ENCODE assay signal across 36 cellular contexts in the genomic region with DNA sequence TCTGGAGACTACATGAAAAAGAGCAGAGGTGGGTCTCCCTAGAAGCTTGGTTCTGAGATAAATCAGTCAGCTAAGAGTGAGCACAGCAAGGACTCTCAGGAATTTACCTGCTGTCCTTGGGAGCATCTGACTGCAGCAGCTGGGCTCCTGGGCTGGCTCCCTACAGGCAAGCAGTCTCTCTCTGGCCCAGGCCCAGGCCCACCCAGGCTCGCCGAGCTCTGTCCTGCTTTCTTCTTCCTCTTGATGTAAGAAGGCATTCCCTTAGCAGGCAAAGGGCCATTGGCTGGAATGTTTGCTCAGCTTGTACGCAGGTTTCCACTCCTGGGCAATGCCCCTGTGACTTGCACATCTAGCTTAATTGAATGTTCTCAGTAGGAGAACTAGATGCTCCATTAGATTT. TPM values are rescaled to one million over a fixed set of nuclear protein-coding genes. Genes with fewer than 3 reads are reported as not detected.
"Had no signal": no experiment of that assay in that cellular context is flagged by ENCODE, and none has a peak within 500 bp of the region (broad histone marks: within the 10 kb centered on the region; RNA-seq: fewer than 3 reads in every experiment).

No MANE protein-coding gene starts in this region.

- ATAC-seq: activated CD4-positive, CD25-positive, alpha-beta regulatory T cell treated with anti-CD3 and anti-CD28 coated beads, Interleukin-2, amount 50 U/mL, for 24 hours; gastroesophageal sphincter; left ventricle myocardium superior; naive thymus-derived CD4-positive, alpha-beta T cell; psoas muscle had no signal

- H3K4me3 ChIP-seq: adrenal gland, coronary artery, dorsolateral prefrontal cortex, gastroesophageal sphincter, hepatocyte, ovary, psoas muscle, smooth muscle cell, tibial nerve had no signal

- H3K27me3 ChIP-seq: adrenal gland, dorsolateral prefrontal cortex, gastroesophageal sphincter, hepatocyte, ovary, tibial nerve had no signal

- H3K9me3 Mint-ChIP-seq: activated naive CD4-positive, alpha-beta T cell treated with anti-CD3 and anti-CD28 coated beads for 36 hours; activated naive CD8-positive, alpha-beta T cell treated with anti-CD3 and anti-CD28 coated beads for 36 hours had no signal

- H3K9me3 ChIP-seq: adrenal gland, gastroesophageal sphincter, ovary, psoas muscle had no signal

- FAIRE-seq: urothelium cell line had no signal

- DNase-seq: activated CD4-positive, alpha-beta T cell treated with anti-CD3 and anti-CD28 coated beads for 48 hours; activated CD4-positive, alpha-beta T cell treated with anti-CD3 and anti-CD28 coated beads, Interleukin-2, amount 50 U/mL, for 48 hours; activated CD8-positive, alpha-beta memory T cell treated with anti-CD3 and anti-CD28 coated beads for 24 hours; activated effector memory CD4-positive, alpha-beta T cell treated with anti-CD3 and anti-CD28 coated beads, Interleukin-2, amount 50 U/mL, for 16 hours; activated naive CD4-positive, alpha-beta T cell treated with anti-CD3 and anti-CD28 coated beads for 36 hours; activated naive CD8-positive, alpha-beta T cell treated with anti-CD3 and anti-CD28 coated beads for 36 hours; aorta; dorsolateral prefrontal cortex; effector memory CD4-positive, alpha-beta T cell; erythroblast; islet precursor cell; left ventricle myocardium superior; mammary epithelial cell; naive thymus-derived CD4-positive, alpha-beta T cell; ovary; psoas muscle; stimulated activated CD4-positive, alpha-beta T cell treated with anti-CD3 and anti-CD28 coated beads, Interleukin-1b, Interleukin-23, amount 100 ng/mL, for 48 hours; stimulated activated CD4-positive, alpha-beta T cell treated with anti-CD3 and anti-CD28 coated beads, Interleukin-4, amount 100 ng/mL, for 4 hours; stimulated activated naive CD4-positive, alpha-beta T cell treated with Interleukin-2 at 50 U/mL for 16 hours had no signal

- H3K27me3 Mint-ChIP-seq: activated naive CD8-positive, alpha-beta T cell treated with anti-CD3 and anti-CD28 coated beads for 36 hours; brain; naive thymus-derived CD4-positive, alpha-beta T cell had no signal

- H2AFZ ChIP-seq: hepatocyte had no signal

- H3K4me1 Mint-ChIP-seq: activated naive CD8-positive, alpha-beta T cell treated with anti-CD3 and anti-CD28 coated beads for 36 hours; naive thymus-derived CD4-positive, alpha-beta T cell had no signal

- H3K36me3 Mint-ChIP-seq: activated naive CD8-positive, alpha-beta T cell treated with anti-CD3 and anti-CD28 coated beads for 36 hours; naive thymus-derived CD4-positive, alpha-beta T cell had no signal

- H3K4me2 ChIP-seq: hepatocyte, smooth muscle cell had no signal

- H3K27ac Mint-ChIP-seq: activated naive CD4-positive, alpha-beta T cell treated with anti-CD3 and anti-CD28 coated beads for 36 hours; activated naive CD8-positive, alpha-beta T cell treated with anti-CD3 and anti-CD28 coated beads for 36 hours; brain; mesothelial cell of epicardium; naive thymus-derived CD4-positive, alpha-beta T cell had no signal

- H3K4me3 Mint-ChIP-seq: activated naive CD4-positive, alpha-beta T cell treated with anti-CD3 and anti-CD28 coated beads for 36 hours; activated naive CD8-positive, alpha-beta T cell treated with anti-CD3 and anti-CD28 coated beads for 36 hours; brain; mesothelial cell of epicardium; naive thymus-derived CD4-positive, alpha-beta T cell had no signal

- H3K36me3 ChIP-seq: adrenal gland, gastroesophageal sphincter, ovary had no signal

- H3K79me2 ChIP-seq: hepatocyte had no signal

- H3K4me1 ChIP-seq: adrenal gland, gastroesophageal sphincter, psoas muscle, tibial nerve had no signal

- H3K27ac ChIP-seq: adrenal gland, coronary artery, dorsolateral prefrontal cortex, gastroesophageal sphincter, hepatocyte, ovary, psoas muscle, tibial nerve, VCaP had no signal

RNA-seq across cellular contexts. Expression of gene RBP2, which starts 4.3 kb away (rescaled TPM):
- total RNA-seq: activated naive CD4-positive, alpha-beta T cell treated with anti-CD3 and anti-CD28 coated beads for 36 hours; activated naive CD8-positive, alpha-beta T cell treated with anti-CD3 and anti-CD28 coated beads for 36 hours; aorta; cardiac septum; cerebellum; dorsolateral prefrontal cortex; fibroblast of lung; fibroblast of villous mesenchyme; gastroesophageal sphincter; left ventricle myocardium superior; mammary epithelial cell; mesothelial cell of epicardium; naive thymus-derived CD4-positive, alpha-beta T cell; psoas muscle; smooth muscle cell; temporal lobe; tibial nerve had no signal
- polyA plus RNA-seq: fibroblast of lung; mammary epithelial cell; naive thymus-derived CD4-positive, alpha-beta T cell; neural cell; smooth muscle cell had no signal

RNA-seq across cellular contexts. Expression of gene RBP1, which starts 59.0 kb away (rescaled TPM):
- total RNA-seq: activated naive CD4-positive, alpha-beta T cell treated with anti-CD3 and anti-CD28 coated beads for 36 hours; activated naive CD8-positive, alpha-beta T cell treated with anti-CD3 and anti-CD28 coated beads for 36 hours; naive thymus-derived CD4-positive, alpha-beta T cell had no signal
- polyA plus RNA-seq: naive thymus-derived CD4-positive, alpha-beta T cell had no signal
